1 cellular context compared by ENCODE assay signal in genomic region chr22:33825761-33826160, GRCh38.
TF ChIP-seq lines count a peak whose summit lies in the region.

No MANE protein-coding gene starts in this region.

TF ChIP-seq in GM23338, 12 proteins besides CTCF, POLR2A, EP300 and RAD21 (continued from another document):
- TF ChIP-seq ZNF462 (CRISPR knock-in tag; IDR thresholded peaks at IDR 0.05): no peak
